In genomic region chr16:57049678-57050077, GRCh38 we compare ENCODE assay signal across 11 cellular contexts. TPM values are rescaled to one million over a fixed set of nuclear protein-coding genes. Genes with fewer than 3 reads are reported as not detected.
DNase-seq lines count a peak whose midpoint lies in the region; ATAC-seq, FAIRE-seq and TF ChIP-seq lines count a peak whose summit lies in the region.
"Had no signal": no experiment of that assay in that cellular context is flagged by ENCODE, and none has a peak within 500 bp of the region (broad histone marks: within the 10 kb centered on the region; RNA-seq: fewer than 3 reads in every experiment).

No MANE protein-coding gene starts in this region.

- FAIRE-seq in GM18507 (lab: Jason Lieb, UNC): peak; percentile 65
- FAIRE-seq: colon had no signal

- H3K27ac Mint-ChIP-seq in activated T-helper 2 cell treated with anti-CD3 and anti-CD28 coated beads, Interferon-gamma antibody, Interleukin-2, Interleukin-4, amounts not matched to agents 10 μg/mL and 5 μg/mL and 100 μg/mL, durations not matched to agents 14 hours and 24 hours and 36 hours: peak overlapping the region; percentile 62
- H3K27ac Mint-ChIP-seq in Calu3 (ENCODE audit: unreplicated experiment): no peak overlapping the region

- CTCF ChIA-PET in Calu3 (lab: Charles Lee): no interaction called here

- no peaks in the 10 kb centered on the region for H3K27me3 Mint-ChIP-seq in activated T-helper 2 cell treated with anti-CD3 and anti-CD28 coated beads, Interferon-gamma antibody, Interleukin-2, Interleukin-4, amounts not matched to agents 10 μg/mL and 5 μg/mL and 100 μg/mL, durations not matched to agents 14 hours and 24 hours and 36 hours (ENCODE audit: low read depth)
- H3K27me3 Mint-ChIP-seq in Calu3 (ENCODE audit: unreplicated experiment): peaks cover 31% of the 10 kb centered on the region

- H3K4me3 Mint-ChIP-seq in activated T-helper 2 cell treated with anti-CD3 and anti-CD28 coated beads, Interferon-gamma antibody, Interleukin-2, Interleukin-4, amounts not matched to agents 10 μg/mL and 5 μg/mL and 100 μg/mL, durations not matched to agents 14 hours and 24 hours and 36 hours (ENCODE audit: low read depth): no peak overlapping the region
- H3K4me3 Mint-ChIP-seq in Calu3 (ENCODE audit: low read depth, unreplicated experiment): no peak overlapping the region

- no peak for TF ChIP-seq CTCF in Calu3 (IDR thresholded peaks at IDR 0.05; ENCODE audit: unreplicated experiment)

- no TSS peak for BruUV-seq in Calu3 (replicated peaks; lab: Mats Ljungman, UMichigan)

- peaks cover 87% of the 10 kb centered on the region for H3K36me3 Mint-ChIP-seq in activated T-helper 2 cell treated with anti-CD3 and anti-CD28 coated beads, Interferon-gamma antibody, Interleukin-2, Interleukin-4, amounts not matched to agents 10 μg/mL and 5 μg/mL and 100 μg/mL, durations not matched to agents 14 hours and 24 hours and 36 hours (ENCODE audit: low read depth)
- H3K36me3 Mint-ChIP-seq in Calu3 (ENCODE audit: insufficient read depth, unreplicated experiment): no peaks in the 10 kb centered on the region

- H3K4me1 Mint-ChIP-seq in activated T-helper 2 cell treated with anti-CD3 and anti-CD28 coated beads, Interferon-gamma antibody, Interleukin-2, Interleukin-4, amounts not matched to agents 10 μg/mL and 5 μg/mL and 100 μg/mL, durations not matched to agents 14 hours and 24 hours and 36 hours (ENCODE audit: low read depth): peaks cover 26% of the 10 kb centered on the region
- H3K4me1 Mint-ChIP-seq in Calu3 (ENCODE audit: low read depth, unreplicated experiment): no peaks in the 10 kb centered on the region

- DNase-seq in GM18507 (ENCODE audit: extremely low spot score, insufficient read length, low read depth) (no peak), left colon (no peak), Calu3 (no peak)
- DNase-seq in activated T-helper 2 cell treated with anti-CD3 and anti-CD28 coated beads, Interferon-gamma antibody, Interleukin-2, Interleukin-4, amounts not matched to agents 10 μg/mL and 5 μg/mL and 100 μg/mL, durations not matched to agents 14 hours and 24 hours and 36 hours (ENCODE audit: low spot score): no peak
- no peak for DNase-seq in stimulated activated CD4-positive, alpha-beta T cell treated with anti-CD3 and anti-CD28 coated beads, Interleukin-2, amount 100 ng/mL, for 48 hours
- DNase-seq: activated naive CD4-positive, alpha-beta T cell; Caco-2; Peyer's patch had no signal

- intact Hi-C loops in activated T-helper 2 cell treated with anti-CD3 and anti-CD28 coated beads, Interferon-gamma antibody, Interleukin-2, Interleukin-4, amounts not matched to agents 10 μg/mL and 5 μg/mL and 100 μg/mL, durations not matched to agents 14 hours and 24 hours and 36 hours (cut with micrococcal nuclease): no loop called here
- intact Hi-C loops in left colon (cut with DNase I, micrococcal nuclease): loop anchor here in 1 of 2 donors (10.0 kb wide), 1 partner anchor 185 kb away; the partner anchor contains the start of gene SLC12A3
- intact Hi-C loops in Calu3 (cut with micrococcal nuclease; ENCODE audit: unreplicated experiment): no loop called here

- H3K9me3 Mint-ChIP-seq in activated T-helper 2 cell treated with anti-CD3 and anti-CD28 coated beads, Interferon-gamma antibody, Interleukin-2, Interleukin-4, amounts not matched to agents 10 μg/mL and 5 μg/mL and 100 μg/mL, durations not matched to agents 14 hours and 24 hours and 36 hours: no peaks in the 10 kb centered on the region
- H3K9me3 Mint-ChIP-seq in Calu3 (ENCODE audit: low read depth, unreplicated experiment): no peaks in the 10 kb centered on the region

- peak; percentile 64 for ATAC-seq in GM19452 (IDR thresholded peaks at IDR 0.05; ENCODE audit: unreplicated experiment)
- ATAC-seq in HG02870 (IDR thresholded peaks at IDR 0.05; ENCODE audit: unreplicated experiment): peak; percentile 78
- no peak for ATAC-seq in left colon

RNA-seq across cellular contexts. Expression of gene CPNE2, which starts 42.7 kb away (rescaled TPM):
- total RNA-seq in activated T-helper 2 cell treated with anti-CD3 and anti-CD28 coated beads, Interferon-gamma antibody, Interleukin-2, Interleukin-4, amounts not matched to agents 10 μg/mL and 5 μg/mL and 100 μg/mL, durations not matched to agents 14 hours and 24 hours and 36 hours: 7.6 and 9.9 TPM in 2 replicates
- total RNA-seq in left colon (10 to 100 TPM; 73.2 to 91.0 TPM), Calu3 (2022) (12.9 and 14.5 TPM in 2 replicates)
